ENCODE assay signal across 8 cellular contexts in the genomic region with DNA sequence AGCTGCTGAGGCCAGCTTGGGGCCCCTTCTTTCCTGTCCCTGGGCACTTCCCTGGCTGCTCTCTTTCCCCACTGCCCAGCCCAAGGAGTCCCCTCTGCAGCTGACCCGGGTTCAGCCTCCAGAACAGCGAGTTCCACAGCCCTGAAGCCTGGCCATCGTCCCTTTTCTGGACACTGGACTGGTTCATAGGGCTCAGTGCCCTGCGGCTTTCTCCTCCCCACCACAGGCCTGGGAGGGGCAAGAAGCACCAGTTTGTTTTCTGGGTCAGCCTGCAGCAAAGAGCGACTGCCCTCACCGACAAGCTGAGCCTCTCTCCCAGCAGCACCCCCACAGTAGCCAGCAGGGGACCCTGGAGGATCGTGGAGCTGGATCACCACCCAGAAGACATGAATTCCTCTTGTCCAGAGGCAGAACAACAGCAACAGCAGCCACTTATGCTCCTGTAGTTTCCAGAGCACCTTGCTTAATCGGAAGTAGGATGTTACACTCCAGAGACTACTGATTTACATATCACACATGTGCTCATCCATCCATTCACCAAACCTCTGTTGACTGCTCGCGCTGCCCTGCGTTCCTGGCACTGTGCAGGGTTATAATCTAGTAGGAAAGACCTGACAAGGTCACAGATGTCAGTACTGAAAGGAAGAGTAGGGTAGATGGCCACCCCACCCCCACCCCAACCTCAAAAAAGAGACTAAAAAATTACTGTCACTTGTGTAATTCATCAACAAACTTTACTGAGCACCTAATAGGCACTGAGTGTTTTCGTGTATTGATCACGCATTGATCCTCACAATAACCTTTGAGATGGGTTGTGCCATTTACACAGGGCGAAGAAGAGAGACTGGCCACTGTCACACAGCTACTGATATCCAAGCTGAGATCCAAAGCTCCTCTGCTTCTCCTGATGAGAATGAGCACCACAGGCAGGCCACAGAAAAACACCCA. TPM values are rescaled to one million over a fixed set of nuclear protein-coding genes. Genes with fewer than 3 reads are reported as not detected.
DNase-seq lines count a peak whose midpoint lies in the region; ATAC-seq and TF ChIP-seq lines count a peak whose summit lies in the region.

No MANE protein-coding gene starts in this region.

- no peak overlapping the region for H2BK5ac ChIP-seq in H9 (ENCODE audit: insufficient read length, low read length)

- peaks cover 4% of the 10 kb centered on the region for H3K27me3 Mint-ChIP-seq in H9 (ENCODE audit: low read depth)

- H2AFZ ChIP-seq in H9 (ENCODE audit: low read length) (peak overlapping the region; percentile 40), PC-3 (ENCODE audit: low read length) (peak overlapping the region; percentile 82)

- H4K20me1 ChIP-seq in H9 (ENCODE audit: control insufficient read depth, insufficient read depth, insufficient read length) (no peaks in the 10 kb centered on the region), PC-3 (ENCODE audit: low read length) (no peaks in the 10 kb centered on the region)

- no peaks in the 10 kb centered on the region for H3K9me2 ChIP-seq in PC-3 (replicated peaks; ENCODE audit: low read length)

- peak overlapping the region; percentile 52 for H3K14ac ChIP-seq in H9 (ENCODE audit: insufficient read depth, low read length)

- peak overlapping the region in 1 of 2 experiments; percentile 70; a peak in 2 of 5 replicates for H3K4me3 Mint-ChIP-seq in H9

- H3K27ac ChIP-seq in H9 (ENCODE audit: insufficient read length, low read depth, low read length), result no peak overlapping the region
- peak overlapping the region; percentile 21; the same call in 1 of the 2 replicates for H3K27ac ChIP-seq in PC-3 (ENCODE audit: low read length)
- peak overlapping the region; percentile 89 for H3K27ac ChIP-seq in effector memory CD4-positive, alpha-beta T cell (ENCODE audit: insufficient read depth, low read length, poor library complexity, severe bottlenecking)
- peak overlapping the region; percentile 52 for H3K27ac ChIP-seq in muscle layer of colon (ENCODE audit: low read depth, low read length)
- H3K27ac ChIP-seq in urinary bladder (ENCODE audit: low read depth), result peak overlapping the region; percentile 86

- H2BK120ac ChIP-seq in H9 (ENCODE audit: low read depth, low read length, poor library complexity, severe bottlenecking), result no peak overlapping the region

- H3K27ac Mint-ChIP-seq in H9, result peak overlapping the region; percentile 70 to 96 (median 95); a peak in 5 of 7 replicates

- no peak overlapping the region for H4K5ac ChIP-seq in H9 (ENCODE audit: insufficient read length, low read depth, low read length)

- H3K4me3 ChIP-seq in PC-3 (ENCODE audit: low read length), result peak overlapping the region; percentile 27; the same call in 1 of the 2 replicates
- peak overlapping the region; percentile 26 for H3K4me3 ChIP-seq in effector memory CD4-positive, alpha-beta T cell (ENCODE audit: insufficient read depth, low read depth, low read length, poor library complexity, severe bottlenecking)
- H3K4me3 ChIP-seq in muscle layer of colon (ENCODE audit: low read depth in 1 of 2, low read length in 2 of 2), result peak overlapping the region in 1 of 2 donors; percentile 35
- no peak overlapping the region for H3K4me3 ChIP-seq in urinary bladder (ENCODE audit: low read depth, low read length)

- no peak overlapping the region for H3K23ac ChIP-seq in H9 (ENCODE audit: insufficient read length, low read depth, low read length)

- no peaks in the 10 kb centered on the region for H3K36me3 Mint-ChIP-seq in H9 (ENCODE audit: insufficient read depth in 1 of 3, low read depth in 3 of 3)

- no peak overlapping the region for H2BK12ac ChIP-seq in H9 (ENCODE audit: insufficient read length, low read depth, low read length)

- peak overlapping the region; percentile 32 for H3K18ac ChIP-seq in H9 (ENCODE audit: insufficient read length, low read depth, low read length)

- CTCF ChIA-PET in PC-3 (lab: Charles Lee), result interaction anchor here (1.3 to 1.5 kb wide), 2 partner anchors 57 to 181 kb away, joined by 3 to 6 read pairs; no protein-coding TSS in a partner anchor

- H2BK15ac ChIP-seq in H9 (ENCODE audit: low read depth, low read length), result no peak overlapping the region

- no peak overlapping the region for H2BK20ac ChIP-seq in H9 (ENCODE audit: low read depth, low read length, poor library complexity, severe bottlenecking)

- H3K9me3 ChIP-seq in H9 (ENCODE audit: control insufficient read depth, low read depth, low read length) (no peaks in the 10 kb centered on the region), PC-3 (ENCODE audit: low read length) (no peaks in the 10 kb centered on the region), muscle layer of colon (ENCODE audit: low read length) (no peaks in the 10 kb centered on the region)
- no peaks in the 10 kb centered on the region for H3K9me3 ChIP-seq in effector memory CD4-positive, alpha-beta T cell (ENCODE audit: control insufficient read depth, low read length)

- intact Hi-C loops in PC-3 (cut with micrococcal nuclease), result no loop called here

- BruUV-seq in PC-3 (replicated peaks; lab: Mats Ljungman, UMichigan), result no TSS peak

- H3K4me1 ChIP-seq in H9 (ENCODE audit: insufficient read depth, low read length) (peaks cover 11% of the 10 kb centered on the region; the same call in 1 of the 2 replicates), PC-3 (ENCODE audit: insufficient read depth, low read length) (peaks cover 12% of the 10 kb centered on the region), muscle layer of colon (ENCODE audit: insufficient read depth, low read length) (peaks cover 15% of the 10 kb centered on the region), urinary bladder (ENCODE audit: insufficient read depth) (no peaks in the 10 kb centered on the region)
- peaks cover 43% of the 10 kb centered on the region for H3K4me1 ChIP-seq in effector memory CD4-positive, alpha-beta T cell (ENCODE audit: control insufficient read depth, insufficient read depth, low read length, poor library complexity, severe bottlenecking)

- no peak overlapping the region for H3K56ac ChIP-seq in H9 (ENCODE audit: insufficient read length, low read depth, low read length)

- no peaks in the 10 kb centered on the region for H3K27me3 ChIP-seq in H9 (ENCODE audit: insufficient read depth, low read length)
- H3K27me3 ChIP-seq in PC-3 (ENCODE audit: low read length), result no peaks in the 10 kb centered on the region
- no peaks in the 10 kb centered on the region for H3K27me3 ChIP-seq in effector memory CD4-positive, alpha-beta T cell (replicated peaks; ENCODE audit: control insufficient read depth, insufficient read depth, low read length, poor library complexity, severe bottlenecking)
- no peaks in the 10 kb centered on the region for H3K27me3 ChIP-seq in muscle layer of colon (ENCODE audit: control insufficient read depth in 1 of 2, insufficient read depth in 2 of 2, low read length in 2 of 2)

- no peaks in the 10 kb centered on the region for H3K79me2 ChIP-seq in H9 (ENCODE audit: insufficient read depth, low read length)
- no peaks in the 10 kb centered on the region for H3K79me2 ChIP-seq in PC-3 (ENCODE audit: low read length)

- H3K36me3 ChIP-seq in PC-3 (ENCODE audit: low read depth, low read length), result no peaks in the 10 kb centered on the region
- no peaks in the 10 kb centered on the region for H3K36me3 ChIP-seq in effector memory CD4-positive, alpha-beta T cell (ENCODE audit: control insufficient read depth, insufficient read depth, low read length)
- H3K36me3 ChIP-seq in muscle layer of colon (ENCODE audit: insufficient read depth, low read length), result no peaks in the 10 kb centered on the region
- H3K36me3 ChIP-seq in urinary bladder (ENCODE audit: insufficient read depth), result no peaks in the 10 kb centered on the region

- DNase-seq in GM10266 (ENCODE audit: extremely low spot score), result peak; percentile 34
- DNase-seq in H9, result no peak
- no peak for DNase-seq in PC-3
- no peak for DNase-seq in effector memory CD4-positive, alpha-beta T cell
- no peak for DNase-seq in NCI-H2171 (lab: John Stamatoyannopoulos, UW)
- DNase-seq in OCI-M2 (lab: John Stamatoyannopoulos, UW; ENCODE audit: unreplicated experiment), result no peak

- POLR2A ChIA-PET in PC-3 (lab: Charles Lee; ENCODE audit: unreplicated experiment), result interaction anchor here (0.6 to 0.7 kb wide), 2 partner anchors 51 to 80 kb away, joined by 3 to 4 read pairs; partner anchors contain the start of gene DDX6

- no peak overlapping the region for H3K4ac ChIP-seq in H9 (ENCODE audit: low read depth, low read length)

- peak; percentile 64 for ATAC-seq in PC-3

- H3F3A ChIP-seq in PC-3 (ENCODE audit: low read length, unreplicated experiment), result no peaks in the 10 kb centered on the region

- no peak overlapping the region for H4K8ac ChIP-seq in H9 (replicated peaks; ENCODE audit: insufficient read length, low read depth, low read length)

- H3K4me2 ChIP-seq in H9 (ENCODE audit: insufficient read depth, insufficient read length, low read length), result peak overlapping the region; percentile 35
- peak overlapping the region; percentile 70 for H3K4me2 ChIP-seq in PC-3 (ENCODE audit: low read length)

- H3K4me1 Mint-ChIP-seq in H9, result peaks cover 24 to 30% of the 10 kb centered on the region in 2 experiments

- TF ChIP-seq CTCF in GM10266 (IDR thresholded peaks at IDR 0.05; ENCODE audit: control insufficient read depth, insufficient read depth, low read depth, missing control alignments) (peak; percentile 22), H9 (conservative IDR thresholded peaks at IDR 0.05) (0 out of 3 replicates have a peak, but pooled peaks have one; percentile 9), PC-3 (conservative IDR thresholded peaks at IDR 0.05; ENCODE audit: low read depth, low read length) (0 out of 2 replicates have a peak, but pooled peaks have one; percentile 12)

- H3K9ac ChIP-seq in H9 (ENCODE audit: extremely low read depth, insufficient read length, low read length), result no peak overlapping the region
- no peak overlapping the region for H3K9ac ChIP-seq in PC-3 (ENCODE audit: low read length)
- H3K9ac ChIP-seq in muscle layer of colon (ENCODE audit: low read length), result peak overlapping the region; percentile 10

- WGBS in H9 (ENCODE audit: extremely low coverage, insufficient read length, low lambda C conversion rate), result no CpG with 5 or more reads among the region's 14 CpGs
- WGBS in urinary bladder, result 43% methylated on average over 14 of the region's 14 CpGs

- no peak overlapping the region for H2AK5ac ChIP-seq in H9 (ENCODE audit: insufficient read length, low read length)

- H3K23me2 ChIP-seq in H9 (ENCODE audit: insufficient read length, low read depth, low read length, poor library complexity, severe bottlenecking), result no peaks in the 10 kb centered on the region

- H4K91ac ChIP-seq in H9 (ENCODE audit: insufficient read length, low read depth, low read length), result no peak overlapping the region

- no peaks in the 10 kb centered on the region for H3K9me3 Mint-ChIP-seq in H9

- no peak overlapping the region for H3T11ph ChIP-seq in H9 (ENCODE audit: low read length)

- no peaks in the 10 kb centered on the region for H3K79me1 ChIP-seq in H9 (ENCODE audit: insufficient read depth, low read depth, low read length, poor library complexity, severe bottlenecking)

RNA-seq across cellular contexts. Expression of gene CXCR5, which starts 13.0 kb away (rescaled TPM):
- total RNA-seq in H9 (2021), result 0.07 and 0.11 TPM in 2 replicates
- total RNA-seq in PC-3 (2014; rRNA removed), result not detected in 2 replicates
- not detected for total RNA-seq in urinary bladder
- 0.38 TPM for polyA plus RNA-seq in urinary bladder

RNA-seq across cellular contexts. Expression of gene BCL9L, which starts 55.1 kb away (rescaled TPM):
- total RNA-seq in H9 (2021) (74.9 and 78.4 TPM in 2 replicates), PC-3 (2014; rRNA removed) (49.7 and 68.2 TPM in 2 replicates), urinary bladder (15.1 TPM)
- 48.1 TPM for polyA plus RNA-seq in urinary bladder
